8 cellular contexts compared by ENCODE assay signal in genomic region chr18:41745166-41746049, GRCh38.
DNase-seq lines count a peak whose midpoint lies in the region; ATAC-seq and TF ChIP-seq lines count a peak whose summit lies in the region.

No MANE protein-coding gene starts in this region.

- no peaks in the 10 kb centered on the region for H3K9me3 ChIP-seq in adrenal gland (replicated peaks in 1 of 3)
- H3K9me3 ChIP-seq in testis, result no peaks in the 10 kb centered on the region

- TF ChIP-seq POLR2A in adrenal gland (IDR thresholded peaks at IDR 0.05) (no peak), testis (IDR thresholded peaks at IDR 0.05) (no peak)

- WGBS in adrenal gland, 4 donors, result 37 to 45% (median 39%) methylated on average over 5 of the region's 5 CpGs
- 54 to 55% methylated on average over 5 of the region's 5 CpGs for WGBS in testis, 2 donors

- H3K4me3 ChIP-seq in GM12865 (ENCODE audit: low read depth, low read length) (no peak overlapping the region), adrenal gland (no peak overlapping the region), testis (no peak overlapping the region)

- ATAC-seq in HG03442 (IDR thresholded peaks at IDR 0.05; ENCODE audit: unreplicated experiment), result peak; percentile 73

- no peaks in the 10 kb centered on the region for H3K36me3 ChIP-seq in adrenal gland (replicated peaks in 1 of 2)
- H3K36me3 ChIP-seq in testis (ENCODE audit: low read depth, missing control alignments), result no peaks in the 10 kb centered on the region

- no peak overlapping the region for H3K27ac ChIP-seq in 22Rv1
- no peak overlapping the region for H3K27ac ChIP-seq in adrenal gland
- H3K27ac ChIP-seq in testis, result no peak overlapping the region

- H3K4me1 ChIP-seq in adrenal gland (replicated peaks in 1 of 2) (no peaks in the 10 kb centered on the region), testis (no peaks in the 10 kb centered on the region)

- DNase-seq in GM12865 (ENCODE audit: low read depth) (peak; percentile 31), NCI-H345 (lab: John Stamatoyannopoulos, UW) (peak; percentile 71), adrenal gland (peak; percentile 50 to 86 (median 69)), iPS-NIHi11 (ENCODE audit: low spot score) (peak; percentile 65), testis (peak; percentile 66), GOT3 (lab: John Stamatoyannopoulos, UW) (no peak)

- intact Hi-C loops in adrenal gland (cut with DNase I) (no loop called here), testis (cut with DNase I; ENCODE audit: low total_unique reads) (no loop called here)

- TF ChIP-seq CTCF in 22Rv1 (IDR thresholded peaks at IDR 0.05), result peak; percentile 84
- peak; percentile 43 for TF ChIP-seq CTCF in GM12865 (IDR thresholded peaks at IDR 0.05; ENCODE audit: insufficient read depth, low read depth, low read length, missing control alignments)
- peak; percentile 55 to 81 (median 66) for TF ChIP-seq CTCF in adrenal gland (IDR thresholded peaks at IDR 0.05)
- TF ChIP-seq CTCF in testis (IDR thresholded peaks at IDR 0.05), result peak in 2 of 3 experiments; percentile 19 to 39

- H3K27me3 ChIP-seq in adrenal gland, result no peaks in the 10 kb centered on the region
- no peaks in the 10 kb centered on the region for H3K27me3 ChIP-seq in testis

Comparison
In these comparisons a context has a peak if more than half of its experiments do, and no peak if none do; other contexts are left out.
1. CTCF ChIP-seq: peak in every context shown above with its lines; median percentile 84 in 22Rv1; 66 in adrenal gland; 43 in GM12865; 29 in testis.